Comparison of ENCODE assay signal across 1 cellular context in genomic region chr16:25011891-25012499, GRCh38.
TF ChIP-seq lines count a peak whose summit lies in the region.

No MANE protein-coding gene starts in this region.

TF ChIP-seq in GM23338, 12 proteins besides CTCF, POLR2A, EP300 and RAD21 (continued from another document):
- TF ChIP-seq ZNF331 (CRISPR knock-in tag; IDR thresholded peaks at IDR 0.05; ENCODE audit: low read depth) (no peak), ETS1 (IDR thresholded peaks at IDR 0.05) (no peak), STAT1 (IDR thresholded peaks at IDR 0.05; ENCODE audit: unreplicated experiment) (no peak), ZNF462 (CRISPR knock-in tag; IDR thresholded peaks at IDR 0.05) (no peak), POLR2AphosphoS5 (IDR thresholded peaks at IDR 0.05; ENCODE audit: low read depth) (no peak), EZH2phosphoT487 (IDR thresholded peaks at IDR 0.05; ENCODE audit: unreplicated experiment) (no peak), ZNF114 (CRISPR knock-in tag; IDR thresholded peaks at IDR 0.05) (no peak)
